11 cellular contexts compared by ENCODE assay signal in genomic region chr2:109616184-109616583, GRCh38. TPM values are rescaled to one million over a fixed set of nuclear protein-coding genes. Genes with fewer than 3 reads are reported as not detected.
DNase-seq lines count a peak whose midpoint lies in the region; ATAC-seq, FAIRE-seq and TF ChIP-seq lines count a peak whose summit lies in the region.
"Had no signal": no experiment of that assay in that cellular context is flagged by ENCODE, and none has a peak within 500 bp of the region (broad histone marks: within the 10 kb centered on the region; RNA-seq: fewer than 3 reads in every experiment).

No MANE protein-coding gene starts in this region.

- no peaks in the 10 kb centered on the region for H3K9me3 Mint-ChIP-seq in activated CD4-positive, alpha-beta T cell treated with anti-CD3 and anti-CD28 coated beads for 36 hours (ENCODE audit: low read depth)
- H3K9me3 Mint-ChIP-seq in activated CD4-positive, alpha-beta T cell treated with anti-CD3 and anti-CD28 coated beads, Interleukin-2, amount 10 ng/mL, durations not matched to agents 7 days and 5 days: no peaks in the 10 kb centered on the region

- peaks cover 9% of the 10 kb centered on the region for H3K4me1 Mint-ChIP-seq in activated CD4-positive, alpha-beta T cell treated with anti-CD3 and anti-CD28 coated beads for 36 hours
- peaks cover 11% of the 10 kb centered on the region for H3K4me1 Mint-ChIP-seq in activated CD4-positive, alpha-beta T cell treated with anti-CD3 and anti-CD28 coated beads, Interleukin-2, amount 10 ng/mL, durations not matched to agents 7 days and 5 days

- TF ChIP-seq POLR2A in endothelial cell of umbilical vein (IDR thresholded peaks at IDR 0.05; ENCODE audit: low read depth, low read length): no peak

- no peak overlapping the region for H3K4me3 ChIP-seq in endothelial cell of umbilical vein (replicated peaks in 1 of 3; ENCODE audit: insufficient read depth in 1 of 3, low read depth in 1 of 3, low read length in 3 of 3)
- H3K4me3 ChIP-seq in mesendoderm (ENCODE audit: low read length): peak overlapping the region; percentile 63
- peak overlapping the region; percentile 62 for H3K4me3 ChIP-seq in upper lobe of right lung

- H2AK5ac ChIP-seq in mesendoderm (ENCODE audit: low read length): no peak overlapping the region

- no peak overlapping the region for H2BK5ac ChIP-seq in mesendoderm (ENCODE audit: low read length)

- H4K20me1 ChIP-seq in endothelial cell of umbilical vein (replicated peaks; ENCODE audit: control insufficient read depth, extremely low read depth, insufficient read depth, low read length): no peaks in the 10 kb centered on the region

- DNase-seq in activated CD4-positive, alpha-beta T cell treated with anti-CD3 and anti-CD28 coated beads for 36 hours: no peak
- no peak for DNase-seq in activated CD4-positive, alpha-beta T cell treated with anti-CD3 and anti-CD28 coated beads, Interleukin-2, amount 10 ng/mL, durations not matched to agents 7 days and 5 days
- DNase-seq in endothelial cell of umbilical vein (ENCODE audit: low read depth, low spot score) (no peak), mesendoderm (no peak), upper lobe of right lung (no peak), NCI-H146 treated with DMSO at 0.1 percent for 48 hours (lab: John Stamatoyannopoulos, UW; ENCODE audit: unreplicated experiment) (no peak), globus pallidus (ENCODE audit: low spot score) (no peak)
- DNase-seq: effector CD4-positive, alpha-beta T cell; midbrain; SW 1271 had no signal

- no peak overlapping the region for H2AFZ ChIP-seq in endothelial cell of umbilical vein (ENCODE audit: low read depth, low read length)

- H2BK15ac ChIP-seq in mesendoderm (replicated peaks; ENCODE audit: low read depth): no peak overlapping the region

- H3K27ac Mint-ChIP-seq in activated CD4-positive, alpha-beta T cell treated with anti-CD3 and anti-CD28 coated beads for 36 hours: no peak overlapping the region
- no peak overlapping the region for H3K27ac Mint-ChIP-seq in activated CD4-positive, alpha-beta T cell treated with anti-CD3 and anti-CD28 coated beads, Interleukin-2, amount 10 ng/mL, durations not matched to agents 7 days and 5 days

- dilution Hi-C loops in endothelial cell of umbilical vein (cut with MboI; ENCODE audit: extremely low pct_ligation_motif_present, low sequenced_read_pairs): no loop called here

- no peak overlapping the region for H2BK120ac ChIP-seq in mesendoderm (ENCODE audit: low read depth, low read length)

- H3K27me3 ChIP-seq in endothelial cell of umbilical vein (ENCODE audit: control insufficient read depth in 2 of 2, insufficient read depth in 2 of 2, low read length in 2 of 2) (no peaks in the 10 kb centered on the region), mesendoderm (ENCODE audit: insufficient read depth, low read length, poor library complexity) (no peaks in the 10 kb centered on the region), upper lobe of right lung (no peaks in the 10 kb centered on the region)

- no peak overlapping the region for H4K5ac ChIP-seq in mesendoderm (ENCODE audit: low read length)

- no peak overlapping the region for H3K4ac ChIP-seq in mesendoderm (ENCODE audit: low read depth, low read length)

- peaks cover 44% of the 10 kb centered on the region for H3K27me3 Mint-ChIP-seq in activated CD4-positive, alpha-beta T cell treated with anti-CD3 and anti-CD28 coated beads for 36 hours
- peaks cover 59% of the 10 kb centered on the region for H3K27me3 Mint-ChIP-seq in activated CD4-positive, alpha-beta T cell treated with anti-CD3 and anti-CD28 coated beads, Interleukin-2, amount 10 ng/mL, durations not matched to agents 7 days and 5 days

- no peak overlapping the region for H3K9ac ChIP-seq in endothelial cell of umbilical vein (replicated peaks; ENCODE audit: extremely low read depth, insufficient read depth, low read length)
- peak overlapping the region; percentile 65 for H3K9ac ChIP-seq in mesendoderm (ENCODE audit: low read length)

- ATAC-seq in activated CD4-positive, alpha-beta T cell treated with anti-CD3 and anti-CD28 coated beads for 36 hours: no peak
- ATAC-seq in upper lobe of right lung (no peak), GM19324 (IDR thresholded peaks at IDR 0.05; ENCODE audit: low FRiP score, unreplicated experiment) (no peak)

- H3K27ac ChIP-seq in endothelial cell of umbilical vein (ENCODE audit: insufficient read depth, low read depth, low read length) (no peak overlapping the region), mesendoderm (ENCODE audit: low read depth, low read length) (no peak overlapping the region), upper lobe of right lung (no peak overlapping the region)

- POLR2A ChIA-PET in activated CD4-positive, alpha-beta T cell treated with anti-CD3 and anti-CD28 coated beads for 36 hours (lab: Charles Lee): no interaction called here
- POLR2A ChIA-PET in activated CD4-positive, alpha-beta T cell treated with anti-CD3 and anti-CD28 coated beads, Interleukin-2, amount 10 ng/mL, durations not matched to agents 7 days and 5 days (lab: Charles Lee): no interaction called here
- POLR2A ChIA-PET in endothelial cell of umbilical vein (lab: Charles Lee): no interaction called here

- no CpG with 5 or more reads among the region's 5 CpGs for WGBS in mesendoderm (ENCODE audit: extremely low coverage, insufficient coverage, low lambda C conversion rate)

- no peaks in the 10 kb centered on the region for H3K36me3 ChIP-seq in endothelial cell of umbilical vein (ENCODE audit: control insufficient read depth in 2 of 2, extremely low read depth in 1 of 2, insufficient read depth in 2 of 2, low read length in 2 of 2)
- H3K36me3 ChIP-seq in mesendoderm (ENCODE audit: control insufficient read depth, insufficient read depth, low read length): no peaks in the 10 kb centered on the region
- peaks cover 4% of the 10 kb centered on the region for H3K36me3 ChIP-seq in upper lobe of right lung

- TSS peak; percentile 32 for BruUV-seq in endothelial cell of umbilical vein (replicated peaks; lab: Mats Ljungman, UMichigan)

- peaks cover 10% of the 10 kb centered on the region for H3K79me1 ChIP-seq in mesendoderm (ENCODE audit: low read length)

- CTCF ChIA-PET in activated CD4-positive, alpha-beta T cell treated with anti-CD3 and anti-CD28 coated beads for 36 hours (lab: Charles Lee): interaction anchor here (0.6 kb wide), 1 partner anchor 594 kb away, joined by 3 read pairs; no protein-coding TSS in a partner anchor
- CTCF ChIA-PET in activated CD4-positive, alpha-beta T cell treated with anti-CD3 and anti-CD28 coated beads, Interleukin-2, amount 10 ng/mL, durations not matched to agents 7 days and 5 days (lab: Charles Lee): no interaction called here
- CTCF ChIA-PET in endothelial cell of umbilical vein (lab: Charles Lee): interaction anchor here (3.5 kb wide), 1 partner anchor 71 kb away, joined by 46 read pairs; no protein-coding TSS in a partner anchor

- peaks cover 38% of the 10 kb centered on the region for H3K79me2 ChIP-seq in endothelial cell of umbilical vein (ENCODE audit: control insufficient read depth, insufficient read depth, low read length)
- H3K79me2 ChIP-seq in mesendoderm (ENCODE audit: control insufficient read depth, insufficient read depth, low read length): peaks cover 44% of the 10 kb centered on the region

- H3K36me3 Mint-ChIP-seq in activated CD4-positive, alpha-beta T cell treated with anti-CD3 and anti-CD28 coated beads for 36 hours (ENCODE audit: low read depth): peaks cover 1% of the 10 kb centered on the region
- no peaks in the 10 kb centered on the region for H3K36me3 Mint-ChIP-seq in activated CD4-positive, alpha-beta T cell treated with anti-CD3 and anti-CD28 coated beads, Interleukin-2, amount 10 ng/mL, durations not matched to agents 7 days and 5 days (ENCODE audit: low read depth)

- peak overlapping the region; percentile 64 for H3K4me2 ChIP-seq in endothelial cell of umbilical vein (ENCODE audit: insufficient read depth, low read length)
- peak overlapping the region; percentile 64 for H3K4me2 ChIP-seq in mesendoderm (ENCODE audit: low read length)

- H3K9me3 ChIP-seq in endothelial cell of umbilical vein (replicated peaks; ENCODE audit: control insufficient read depth, insufficient read depth, low read length) (no peaks in the 10 kb centered on the region), upper lobe of right lung (no peaks in the 10 kb centered on the region)

- H3K18ac ChIP-seq in mesendoderm (ENCODE audit: low read length): no peak overlapping the region

- no peak overlapping the region for H4K8ac ChIP-seq in mesendoderm (ENCODE audit: low read depth, low read length)

- H3K4me1 ChIP-seq in endothelial cell of umbilical vein (ENCODE audit: control insufficient read depth, extremely low read depth, insufficient read depth, low read length) (peaks cover 31% of the 10 kb centered on the region), mesendoderm (ENCODE audit: control insufficient read depth, low read depth, low read length) (peaks cover 5% of the 10 kb centered on the region), upper lobe of right lung (peaks cover 28% of the 10 kb centered on the region)

- no peak for FAIRE-seq in endothelial cell of umbilical vein (lab: Jason Lieb, UNC)

- intact Hi-C loops in activated CD4-positive, alpha-beta T cell treated with anti-CD3 and anti-CD28 coated beads for 36 hours (cut with DNase I, micrococcal nuclease): no loop called here
- intact Hi-C loops in endothelial cell of umbilical vein (cut with micrococcal nuclease): no loop called here
- intact Hi-C loops in upper lobe of right lung (cut with DNase I): no loop called here

- no peaks in the 10 kb centered on the region for H3K9me1 ChIP-seq in endothelial cell of umbilical vein (replicated peaks; ENCODE audit: control insufficient read depth, extremely low read depth, insufficient read depth, low read length)

- peak overlapping the region; percentile 8 for H3K4me3 Mint-ChIP-seq in activated CD4-positive, alpha-beta T cell treated with anti-CD3 and anti-CD28 coated beads for 36 hours
- H3K4me3 Mint-ChIP-seq in activated CD4-positive, alpha-beta T cell treated with anti-CD3 and anti-CD28 coated beads, Interleukin-2, amount 10 ng/mL, durations not matched to agents 7 days and 5 days: no peak overlapping the region

- TF ChIP-seq CTCF in endothelial cell of umbilical vein (IDR thresholded peaks at IDR 0.05; ENCODE audit: extremely low read depth in 1 of 2, insufficient read depth in 1 of 2, low read depth in 1 of 2, low read length in 2 of 2): no peak
- TF ChIP-seq CTCF in upper lobe of right lung (IDR thresholded peaks at IDR 0.05): no peak

- H3K56ac ChIP-seq in mesendoderm (ENCODE audit: low read length): peak overlapping the region; percentile 98

- H3K23ac ChIP-seq in mesendoderm (ENCODE audit: low read length): no peak overlapping the region

RNA-seq across cellular contexts. Expression of gene SOWAHC, which starts 2.0 kb away (rescaled TPM):
- total RNA-seq in activated CD4-positive, alpha-beta T cell treated with anti-CD3 and anti-CD28 coated beads for 36 hours: under 1 TPM; 0.63 to 0.98 TPM
- total RNA-seq in activated CD4-positive, alpha-beta T cell treated with anti-CD3 and anti-CD28 coated beads, Interleukin-2, amount 10 ng/mL, durations not matched to agents 7 days and 5 days: under 1 TPM; 0.25 to 0.27 TPM
- total RNA-seq in endothelial cell of umbilical vein: 3.6 and 4.1 TPM in 2 replicates
- polyA plus RNA-seq in endothelial cell of umbilical vein: 0.91 and 1.0 TPM in 2 replicates
- 0.83 and 1.2 TPM in 2 replicates for polyA plus RNA-seq in endothelial cell of umbilical vein (2011; cell fraction: cytosol; rRNA removed)
- 1.0 and 1.3 TPM in 2 replicates for polyA plus RNA-seq in endothelial cell of umbilical vein (2011; cell fraction: nucleus; rRNA removed)
- 1.1 and 1.5 TPM in 2 replicates for polyA plus RNA-seq in endothelial cell of umbilical vein (2012)
- 1.5 and 1.7 TPM in 2 replicates for polyA minus RNA-seq in endothelial cell of umbilical vein
- 14.1 TPM for polyA minus RNA-seq in endothelial cell of umbilical vein (2011; cell fraction: cytosol; rRNA and poly(A)+ RNA removed)
- polyA minus RNA-seq in endothelial cell of umbilical vein (2011; cell fraction: nucleus; rRNA and poly(A)+ RNA removed): 1.5 and 1.6 TPM in 2 replicates
- 35.6 TPM for polyA plus RNA-seq in mesendoderm (2013, experiment 1 of 2)
- polyA plus RNA-seq in mesendoderm (2013, experiment 2 of 2): 35.7 TPM
- 19.9 TPM for total RNA-seq in upper lobe of right lung

RNA-seq across cellular contexts. Expression of gene SEPTIN10, which starts 2.4 kb away (rescaled TPM):
- total RNA-seq in activated CD4-positive, alpha-beta T cell treated with anti-CD3 and anti-CD28 coated beads for 36 hours: 1 to 10 TPM; 5.8 to 6.3 TPM
- total RNA-seq in activated CD4-positive, alpha-beta T cell treated with anti-CD3 and anti-CD28 coated beads, Interleukin-2, amount 10 ng/mL, durations not matched to agents 7 days and 5 days: 1 to 10 TPM; 1.7 to 1.8 TPM
- total RNA-seq in endothelial cell of umbilical vein (105 and 121 TPM in 2 replicates), upper lobe of right lung (83.7 TPM)
- 17.2 and 26.1 TPM in 2 replicates for polyA plus RNA-seq in endothelial cell of umbilical vein
- polyA plus RNA-seq in endothelial cell of umbilical vein (2011; cell fraction: cytosol; rRNA removed): 52.4 and 55.9 TPM in 2 replicates
- polyA plus RNA-seq in endothelial cell of umbilical vein (2011; cell fraction: nucleus; rRNA removed): 46.1 and 58.2 TPM in 2 replicates
- polyA plus RNA-seq in endothelial cell of umbilical vein (2012): 70.1 and 81.6 TPM in 2 replicates
- polyA minus RNA-seq in endothelial cell of umbilical vein: 41.8 and 57.7 TPM in 2 replicates
- polyA minus RNA-seq in endothelial cell of umbilical vein (2011; cell fraction: cytosol; rRNA and poly(A)+ RNA removed): 42.2 TPM
- 50.7 and 72.9 TPM in 2 replicates for polyA minus RNA-seq in endothelial cell of umbilical vein (2011; cell fraction: nucleus; rRNA and poly(A)+ RNA removed)
- 77.3 TPM for polyA plus RNA-seq in mesendoderm (2013, experiment 1 of 2)
- polyA plus RNA-seq in mesendoderm (2013, experiment 2 of 2): 78.7 TPM

Comparison
In these comparisons a context has a peak if more than half of its experiments do, and no peak if none do; other contexts are left out.
1. H3K4me3 ChIP-seq: peak in mesendoderm (single experiment) and upper lobe of right lung (single experiment); none in endothelial cell of umbilical vein (0 of 3).
2. RNA of gene SEPTIN10, which starts 2.4 kb away (total RNA-seq): 105 to 121 TPM in endothelial cell of umbilical vein and 83.7 TPM in upper lobe of right lung (single experiment); 5.8 to 6.3 TPM in activated CD4-positive, alpha-beta T cell treated with anti-CD3 and anti-CD28 coated beads for 36 hours and 1.7 to 1.8 TPM in activated CD4-positive, alpha-beta T cell treated with anti-CD3 and anti-CD28 coated beads, Interleukin-2, amount 10 ng/mL, durations not matched to agents 7 days and 5 days; every median in the first group is over 10 times any median in the second.